Comparison of ENCODE assay signal across 1 cellular context in genomic region chr17:1223662-1224061, GRCh38.
TF ChIP-seq lines count a peak whose summit lies in the region.

No MANE protein-coding gene starts in this region.

TF ChIP-seq in HEK293, 187 proteins besides CTCF, POLR2A, EP300 and RAD21 (continued from another document):
- TF ChIP-seq ZNF350 (tag by site-specific recombination; IDR thresholded peaks at IDR 0.05), result no peak
- no peak for TF ChIP-seq ELK4 (IDR thresholded peaks at IDR 0.05; ENCODE audit: borderline replicate concordance, low read depth, low read length)
